29 cellular contexts compared by ENCODE assay signal in genomic region chr7:24408798-24409428, GRCh38.
"Had no signal": no experiment of that assay in that cellular context is flagged by ENCODE, and none has a peak within 500 bp of the region (broad histone marks: within the 10 kb centered on the region; RNA-seq: fewer than 3 reads in every experiment).

No MANE protein-coding gene starts in this region.

- H3K4me1 Mint-ChIP-seq: activated CD4-positive, alpha-beta memory T cell treated with anti-CD3 and anti-CD28 coated beads, Interleukin-2, amount 10 ng/mL, durations not matched to agents 7 days and 5 days; activated CD4-positive, alpha-beta T cell treated with anti-CD3 and anti-CD28 coated beads, Interleukin-2, amount 10 ng/mL, durations not matched to agents 7 days and 5 days had no signal

- H3K4me3 ChIP-seq: ascending aorta, breast epithelium, cardiac muscle cell, colonic mucosa, dorsolateral prefrontal cortex had no signal

- H3K9me3 ChIP-seq: ascending aorta, breast epithelium, colonic mucosa had no signal

- H3K27ac Mint-ChIP-seq: activated CD4-positive, alpha-beta memory T cell treated with anti-CD3 and anti-CD28 coated beads, Interleukin-2, amount 10 ng/mL, durations not matched to agents 7 days and 5 days; activated CD4-positive, alpha-beta T cell treated with anti-CD3 and anti-CD28 coated beads, Interleukin-2, amount 10 ng/mL, durations not matched to agents 7 days and 5 days; activated naive CD4-positive, alpha-beta T cell treated with anti-CD3 and anti-CD28 coated beads, Interleukin-2, amount 10 ng/mL, durations not matched to agents 7 days and 5 days; activated naive CD4-positive, alpha-beta T cell treated with anti-CD3 and anti-CD28 coated beads, Interleukin-2, amount 50 U/mL, for 72 hours; activated naive CD8-positive, alpha-beta T cell treated with anti-CD3 and anti-CD28 coated beads, Interleukin-2, amount 10 ng/mL, durations not matched to agents 7 days and 5 days; activated T-cell treated with anti-CD3 and anti-CD28 coated beads, Interleukin-2, amount 50 U/mL, for 24 hours; activated T-cell treated with anti-CD3 and anti-CD28 coated beads, Interleukin-2, amount 50 U/mL, for 72 hours; brain; dendritic cell treated with granulocyte-macrophage colony-stimulating factor and Interleukin-4, amounts not matched to agents 40 ng/mL and 50 ng/mL, for 4 days; endodermal cell had no signal

- H3K27me3 ChIP-seq: ascending aorta, breast epithelium, cardiac muscle cell, colonic mucosa had no signal

- H3K36me3 Mint-ChIP-seq: activated naive CD4-positive, alpha-beta T cell treated with anti-CD3 and anti-CD28 coated beads, Interleukin-2, amount 10 ng/mL, durations not matched to agents 7 days and 5 days; activated naive CD8-positive, alpha-beta T cell treated with anti-CD3 and anti-CD28 coated beads, Interleukin-2, amount 10 ng/mL, durations not matched to agents 7 days and 5 days; brain had no signal

- H3K36me3 ChIP-seq: ascending aorta, breast epithelium, cardiac muscle cell, colonic mucosa had no signal

- H3K9me3 Mint-ChIP-seq: activated naive CD8-positive, alpha-beta T cell treated with anti-CD3 and anti-CD28 coated beads, Interleukin-2, amount 10 ng/mL, durations not matched to agents 7 days and 5 days had no signal

- H3K27me3 Mint-ChIP-seq: activated CD4-positive, alpha-beta T cell treated with anti-CD3 and anti-CD28 coated beads, Interleukin-2, amount 10 ng/mL, durations not matched to agents 7 days and 5 days; dendritic cell treated with granulocyte-macrophage colony-stimulating factor and Interleukin-4, amounts not matched to agents 40 ng/mL and 50 ng/mL, for 4 days had no signal

- H3K27ac ChIP-seq: ascending aorta, breast epithelium, cardiac muscle cell, colonic mucosa, dorsolateral prefrontal cortex had no signal

- DNase-seq: activated CD4-positive, alpha-beta memory T cell treated with anti-CD3 and anti-CD28 coated beads, Interleukin-2, amount 10 ng/mL, durations not matched to agents 7 days and 5 days; activated CD4-positive, alpha-beta T cell treated with anti-CD3 and anti-CD28 coated beads for 1 hour; activated CD4-positive, alpha-beta T cell treated with anti-CD3 and anti-CD28 coated beads for 4 hours; activated CD4-positive, alpha-beta T cell treated with anti-CD3 and anti-CD28 coated beads, Interleukin-2, amount 10 ng/mL, durations not matched to agents 7 days and 5 days; activated CD4-positive, alpha-beta T cell treated with anti-CD3 and anti-CD28 coated beads, Interleukin-2, amount 50 U/mL, for 4 hours; activated CD8-positive, alpha-beta memory T cell treated with anti-CD3 and anti-CD28 coated beads, Interleukin-2, amount 50 U/mL, for 48 hours; activated gamma-delta T cell; activated naive CD4-positive, alpha-beta T cell; activated naive CD4-positive, alpha-beta T cell treated with anti-CD3 and anti-CD28 coated beads, Interleukin-2, amount 10 ng/mL, durations not matched to agents 7 days and 5 days; activated naive CD8-positive, alpha-beta T cell treated with anti-CD3 and anti-CD28 coated beads, Interleukin-2, amount 10 ng/mL, durations not matched to agents 7 days and 5 days; activated T-cell treated with anti-CD3 and anti-CD28 coated beads for 4 hours; activated T-cell treated with anti-CD3 and anti-CD28 coated beads, Interleukin-2, amount 50 U/mL, for 24 hours; activated T-cell treated with anti-CD3 and anti-CD28 coated beads, Interleukin-2, amount 50 U/mL, for 72 hours; central memory CD4-positive, alpha-beta T cell; cerebellar nuclear complex; colonic mucosa; dorsolateral prefrontal cortex; effector memory CD4-positive, alpha-beta T cell; foreskin fibroblast; head of caudate nucleus; T-helper 2 cell had no signal

- ATAC-seq: activated naive CD4-positive, alpha-beta T cell treated with anti-CD3 and anti-CD28 coated beads, Interleukin-2, amount 50 U/mL, for 72 hours; activated T-cell treated with anti-CD3 and anti-CD28 coated beads, Interleukin-2, amount 50 U/mL, for 72 hours; esophagus mucosa had no signal

- H3K4me3 Mint-ChIP-seq: activated CD4-positive, alpha-beta memory T cell treated with anti-CD3 and anti-CD28 coated beads, Interleukin-2, amount 10 ng/mL, durations not matched to agents 7 days and 5 days; activated CD4-positive, alpha-beta T cell treated with anti-CD3 and anti-CD28 coated beads, Interleukin-2, amount 10 ng/mL, durations not matched to agents 7 days and 5 days; activated naive CD4-positive, alpha-beta T cell treated with anti-CD3 and anti-CD28 coated beads, Interleukin-2, amount 10 ng/mL, durations not matched to agents 7 days and 5 days; activated naive CD8-positive, alpha-beta T cell treated with anti-CD3 and anti-CD28 coated beads, Interleukin-2, amount 10 ng/mL, durations not matched to agents 7 days and 5 days; activated T-cell treated with anti-CD3 and anti-CD28 coated beads, Interleukin-2, amount 50 U/mL, for 24 hours; activated T-cell treated with anti-CD3 and anti-CD28 coated beads, Interleukin-2, amount 50 U/mL, for 72 hours; brain; dendritic cell treated with granulocyte-macrophage colony-stimulating factor and Interleukin-4, amounts not matched to agents 40 ng/mL and 50 ng/mL, for 4 days; endodermal cell had no signal

- H3K4me1 ChIP-seq: ascending aorta, breast epithelium, colonic mucosa had no signal
